23 cellular contexts compared by ENCODE assay signal in the genomic region with DNA sequence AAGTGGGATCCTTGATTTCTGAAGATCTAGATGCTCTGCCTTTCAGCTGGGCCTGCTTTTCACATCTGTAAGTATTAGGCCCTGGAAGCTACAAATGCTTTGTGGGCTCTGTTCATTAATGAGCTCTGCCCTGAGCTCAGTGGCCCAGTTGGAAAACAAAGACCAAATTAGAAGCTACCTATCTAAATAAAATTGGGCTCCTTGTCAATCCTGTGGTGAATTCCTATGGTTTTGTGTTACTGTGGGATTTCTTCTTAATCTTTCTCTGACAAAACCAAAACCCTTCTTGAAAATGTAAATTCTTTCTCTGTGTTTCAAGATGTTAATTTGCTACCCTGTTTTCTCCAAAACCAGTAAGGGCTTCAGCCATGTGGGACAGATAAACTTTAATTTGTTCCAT.
A peak's percentile ranks its signal among the peaks of the same experiment; 100 is the strongest.
DNase-seq lines count a peak whose midpoint lies in the region; ATAC-seq and TF ChIP-seq lines count a peak whose summit lies in the region.
"Had no signal": no experiment of that assay in that cellular context is flagged by ENCODE, and none has a peak within 500 bp of the region (broad histone marks: within the 10 kb centered on the region; RNA-seq: fewer than 3 reads in every experiment).

No MANE protein-coding gene starts in this region.

- no peak overlapping the region for H4K91ac ChIP-seq in trophoblast cell (ENCODE audit: low read depth, low read length)

- H3K9me2 ChIP-seq in HCT116 (ENCODE audit: insufficient read depth), result no peaks in the 10 kb centered on the region; the same call in 1 of the 2 replicates

- no peaks in the 10 kb centered on the region for H3K4me1 Mint-ChIP-seq in MCF 10A (ENCODE audit: insufficient read depth, unreplicated experiment)
- H3K4me1 Mint-ChIP-seq: activated naive CD4-positive, alpha-beta T cell treated with anti-CD3 and anti-CD28 coated beads, Interleukin-2, amount 10 ng/mL, durations not matched to agents 7 days and 5 days; T-cell had no signal

- no peak for TF ChIP-seq RAD21 in HCT116 (IDR thresholded peaks at IDR 0.05; ENCODE audit: low read depth)

- no peak overlapping the region for H4K8ac ChIP-seq in trophoblast cell (ENCODE audit: low read depth, low read length)

- H3K27ac ChIP-seq in HCT116 (ENCODE audit: low read depth, low read length) (no peak overlapping the region), Panc1 (ENCODE audit: low read length) (no peak overlapping the region), fibroblast of lung (ENCODE audit: insufficient read depth, low read length) (peak overlapping the region; percentile 83), trophoblast cell (ENCODE audit: low read depth, low read length) (no peak overlapping the region)
- H3K27ac ChIP-seq: ascending aorta, tibial artery had no signal

- H3K4me3 Mint-ChIP-seq in MCF 10A (ENCODE audit: unreplicated experiment), result no peak overlapping the region
- H3K4me3 Mint-ChIP-seq: activated naive CD4-positive, alpha-beta T cell treated with anti-CD3 and anti-CD28 coated beads, Interleukin-2, amount 10 ng/mL, durations not matched to agents 7 days and 5 days; T-cell had no signal

- H3K4me1 ChIP-seq in HCT116 (ENCODE audit: control insufficient read depth in 1 of 2, insufficient read depth in 2 of 2, low read length in 2 of 2) (peaks cover 20 to 44% of the 10 kb centered on the region in 2 experiments; a peak in 3 of 4 replicates), Panc1 (ENCODE audit: control insufficient read depth, insufficient read depth, low read length) (no peaks in the 10 kb centered on the region), fibroblast of lung (ENCODE audit: control insufficient read depth, extremely low read depth, insufficient read depth, low read length) (peaks cover 11% of the 10 kb centered on the region), trophoblast cell (ENCODE audit: control insufficient read depth in 1 of 2, insufficient read depth in 2 of 2, low read length in 2 of 2) (peaks cover 7 to 12% of the 10 kb centered on the region in 2 experiments)
- H3K4me1 ChIP-seq: ascending aorta, tibial artery had no signal

- BruUV-seq in HCT116 (replicated peaks; lab: Mats Ljungman, UMichigan) (no TSS peak), Panc1 (replicated peaks; lab: Mats Ljungman, UMichigan) (no TSS peak), MCF 10A (replicated peaks; lab: Mats Ljungman, UMichigan) (no TSS peak)

- no peak overlapping the region for H2AK5ac ChIP-seq in trophoblast cell (ENCODE audit: low read length)

- RAD21 ChIA-PET in HCT116 (lab: Charles Lee; ENCODE audit: low non-redundant PET in 1 of 2, low total read pairs in 2 of 2, uncharacterized antibody in 2 of 2, unreplicated experiment in 2 of 2), result no interaction called here

- H3K36me3 Mint-ChIP-seq in MCF 10A (ENCODE audit: insufficient read depth, unreplicated experiment), result no peaks in the 10 kb centered on the region
- H3K36me3 Mint-ChIP-seq: activated naive CD4-positive, alpha-beta T cell treated with anti-CD3 and anti-CD28 coated beads, Interleukin-2, amount 10 ng/mL, durations not matched to agents 7 days and 5 days; T-cell had no signal

- no peak overlapping the region for H3K14ac ChIP-seq in trophoblast cell (ENCODE audit: low read length)

- no peaks in the 10 kb centered on the region for H3K27me3 ChIP-seq in HCT116 (ENCODE audit: insufficient read depth, low read length)
- no peaks in the 10 kb centered on the region for H3K27me3 ChIP-seq in Panc1 (ENCODE audit: control insufficient read depth, insufficient read depth, low read length)
- no peaks in the 10 kb centered on the region for H3K27me3 ChIP-seq in fibroblast of lung (ENCODE audit: control insufficient read depth, insufficient read depth, low read length)
- H3K27me3 ChIP-seq in trophoblast cell (ENCODE audit: insufficient read depth, low read length), result no peaks in the 10 kb centered on the region
- H3K27me3 ChIP-seq: ascending aorta, tibial artery had no signal

- no peaks in the 10 kb centered on the region for H4K20me1 ChIP-seq in HCT116 (ENCODE audit: insufficient read depth)
- H4K20me1 ChIP-seq in fibroblast of lung (ENCODE audit: control insufficient read depth, extremely low read depth, insufficient read depth, low read length), result no peaks in the 10 kb centered on the region

- no peaks in the 10 kb centered on the region for H3K79me2 ChIP-seq in HCT116 (ENCODE audit: insufficient read depth, low read length)
- no peaks in the 10 kb centered on the region for H3K79me2 ChIP-seq in fibroblast of lung (ENCODE audit: control insufficient read depth, insufficient read depth, low read length)
- no peaks in the 10 kb centered on the region for H3K79me2 ChIP-seq in trophoblast cell (ENCODE audit: control insufficient read depth, insufficient read depth, low read length, poor library complexity)

- ATAC-seq in HCT116 (peak; percentile 2; the same call in 1 of the 2 replicates), Panc1 (peak; percentile 31; the same call in 1 of the 2 replicates), GM19351 (IDR thresholded peaks at IDR 0.05; ENCODE audit: unreplicated experiment) (no peak)
- ATAC-seq: esophagus mucosa, GM12878, T-cell had no signal

- no peak overlapping the region for H3K23ac ChIP-seq in trophoblast cell (ENCODE audit: low read length)

- no peak overlapping the region for H2BK12ac ChIP-seq in trophoblast cell (ENCODE audit: low read length)

- peak overlapping the region; percentile 63 for H3K4me2 ChIP-seq in HCT116 (ENCODE audit: low read length)
- no peak overlapping the region for H3K4me2 ChIP-seq in fibroblast of lung (ENCODE audit: extremely low read depth, insufficient read depth, low read length)
- no peak overlapping the region for H3K4me2 ChIP-seq in trophoblast cell (ENCODE audit: low read length)

- H3K27ac Mint-ChIP-seq in MCF 10A (ENCODE audit: low read depth, unreplicated experiment), result no peak overlapping the region
- H3K27ac Mint-ChIP-seq: activated naive CD4-positive, alpha-beta T cell treated with anti-CD3 and anti-CD28 coated beads, Interleukin-2, amount 10 ng/mL, durations not matched to agents 7 days and 5 days; T-cell had no signal

- CTCF ChIA-PET in HCT116 (lab: Charles Lee) (no interaction called here), Panc1 (lab: Charles Lee) (no interaction called here), MCF 10A (lab: Yijun Ruan, JAX) (interaction anchor here (0.5 to 0.6 kb wide), 2 partner anchors 49 to 1412 kb away, joined by 3 to 4 read pairs; no protein-coding TSS in a partner anchor)

- H2BK120ac ChIP-seq in trophoblast cell (ENCODE audit: insufficient read depth, low read length, poor library complexity), result peak overlapping the region; percentile 57

- POLR2A ChIA-PET in HCT116 (lab: Charles Lee), result no interaction called here
- POLR2A ChIA-PET in Panc1 (lab: Charles Lee), result no interaction called here
- POLR2A ChIA-PET in MCF 10A (lab: Yijun Ruan, JAX), result no interaction called here

- H3K9me3 Mint-ChIP-seq in MCF 10A (ENCODE audit: unreplicated experiment), result peaks cover 8% of the 10 kb centered on the region
- H3K9me3 Mint-ChIP-seq: activated naive CD4-positive, alpha-beta T cell treated with anti-CD3 and anti-CD28 coated beads, Interleukin-2, amount 10 ng/mL, durations not matched to agents 7 days and 5 days; T-cell had no signal

- no peak overlapping the region for H3K18ac ChIP-seq in trophoblast cell (ENCODE audit: low read length)

- H3K9me3 ChIP-seq in HCT116 (ENCODE audit: control insufficient read depth in 1 of 2, insufficient read depth in 1 of 2, low read depth in 1 of 2, low read length in 2 of 2), result no peaks in the 10 kb centered on the region
- no peaks in the 10 kb centered on the region for H3K9me3 ChIP-seq in Panc1 (ENCODE audit: control insufficient read depth, insufficient read depth, low read depth, low read length)
- no peaks in the 10 kb centered on the region for H3K9me3 ChIP-seq in fibroblast of lung (ENCODE audit: control insufficient read depth, insufficient read depth, low read depth, low read length)
- no peaks in the 10 kb centered on the region for H3K9me3 ChIP-seq in trophoblast cell (ENCODE audit: insufficient read depth, low read depth, low read length)
- H3K9me3 ChIP-seq: ascending aorta, tibial artery had no signal

- H3K9ac ChIP-seq in HCT116 (ENCODE audit: low read length) (peak overlapping the region; percentile 12), fibroblast of lung (ENCODE audit: insufficient read depth, low read length) (no peak overlapping the region), trophoblast cell (ENCODE audit: low read length) (no peak overlapping the region)

- no peak for DNase-seq in HCT116 (ENCODE audit: low read depth, low spot score)
- no peak for DNase-seq in Panc1 (ENCODE audit: low read depth, low spot score)
- DNase-seq in fibroblast of lung (ENCODE audit: low read depth in 2 of 2), result peak in 1 of 2 donors; percentile 62
- DNase-seq in trophoblast cell, result no peak
- no peak for DNase-seq in MCF 10A (ENCODE audit: unreplicated experiment)
- DNase-seq in AG20443 (ENCODE audit: low spot score), result no peak
- no peak for DNase-seq in NCI-H2171 treated with DMSO at 0.1 percent for 48 hours (lab: John Stamatoyannopoulos, UW)
- DNase-seq: activated naive CD4-positive, alpha-beta T cell treated with anti-CD3 and anti-CD28 coated beads, Interleukin-2, amount 10 ng/mL, durations not matched to agents 7 days and 5 days; DMS79; effector memory CD4-positive, alpha-beta T cell; KG1; NCI-H1930; NCI-H2227 treated with DMSO at 0.1 percent for 48 hours; NCI-H82; nucleus accumbens; SHP77 treated with DMSO at 0.1 percent for 48 hours; stimulated activated CD4-positive, alpha-beta T cell treated with anti-CD3 and anti-CD28 coated beads, Interleukin-4, amount 100 ng/mL, for 24 hours; T-cell; tibial artery had no signal

- intact Hi-C loops in HCT116 (cut with micrococcal nuclease), result no loop called here
- intact Hi-C loops in Panc1 (cut with micrococcal nuclease; ENCODE audit: unreplicated experiment), result no loop called here
- intact Hi-C loops in MCF 10A (cut with micrococcal nuclease), result no loop called here

- no peak overlapping the region for H3K4ac ChIP-seq in trophoblast cell (ENCODE audit: low read depth, low read length)

- no peak overlapping the region for H4K12ac ChIP-seq in trophoblast cell (ENCODE audit: low read depth, low read length)

- TF ChIP-seq CTCF in HCT116 (IDR thresholded peaks at IDR 0.05 in 2 of 3, conservative IDR thresholded peaks at IDR 0.05 in 1 of 3; ENCODE audit: borderline replicate concordance in 1 of 3, insufficient read depth in 1 of 3, low read depth in 2 of 3, low read length in 2 of 3) (no peak), Panc1 (IDR thresholded peaks at IDR 0.05) (no peak), fibroblast of lung (conservative IDR thresholded peaks at IDR 0.05 in 1 of 2, IDR thresholded peaks at IDR 0.05 in 1 of 2; ENCODE audit: low read depth in 1 of 2, low read length in 2 of 2) (no peak), MCF 10A (IDR thresholded peaks at IDR 0.05; ENCODE audit: unreplicated experiment) (no peak)

- H3K36me3 ChIP-seq in HCT116 (ENCODE audit: control insufficient read depth in 1 of 2, insufficient read depth in 2 of 2, low read length in 2 of 2), result no peaks in the 10 kb centered on the region
- no peaks in the 10 kb centered on the region for H3K36me3 ChIP-seq in Panc1 (ENCODE audit: control insufficient read depth, insufficient read depth, low read length)
- no peaks in the 10 kb centered on the region for H3K36me3 ChIP-seq in fibroblast of lung (ENCODE audit: control insufficient read depth, insufficient read depth, low read length)
- no peaks in the 10 kb centered on the region for H3K36me3 ChIP-seq in trophoblast cell (ENCODE audit: control insufficient read depth in 1 of 2, insufficient read depth in 2 of 2, low read length in 2 of 2)
- H3K36me3 ChIP-seq: ascending aorta, tibial artery had no signal

- in situ Hi-C loops in Panc1 (cut with HindIII; ENCODE audit: low pct_unique_long_range_greater_than_20kb, low sequenced_read_pairs), result no loop called here

- no peak for TF ChIP-seq POLR2A in HCT116 (IDR thresholded peaks at IDR 0.05; ENCODE audit: borderline replicate concordance, extremely low read depth, insufficient read depth, insufficient read length)

- H3K4me3 ChIP-seq in HCT116 (replicated peaks in 1 of 2; ENCODE audit: low read depth in 1 of 2, low read length in 2 of 2) (0 out of 4 replicates have a peak overlapping the region, but pooled peaks of 1 of the 2 experiments have one; percentile 18), Panc1 (ENCODE audit: low read depth in 2 of 2, low read length in 2 of 2) (no peak overlapping the region), fibroblast of lung (replicated peaks in 1 of 4; ENCODE audit: control extremely low read depth in 1 of 4, insufficient read depth in 1 of 4, low read depth in 3 of 4, low read length in 4 of 4) (peak overlapping the region in 2 of 4 experiments; percentile 4 to 5), trophoblast cell (ENCODE audit: low read depth, low read length) (no peak overlapping the region)
- H3K4me3 ChIP-seq: ascending aorta, GM12878, tibial artery had no signal

- no peaks in the 10 kb centered on the region for H3K27me3 Mint-ChIP-seq in MCF 10A (ENCODE audit: insufficient read depth, unreplicated experiment)

- peak overlapping the region; percentile 44 for H2BK5ac ChIP-seq in trophoblast cell (ENCODE audit: low read depth, low read length, poor library complexity)

- H3K79me1 ChIP-seq in trophoblast cell (ENCODE audit: low read length), result peaks cover 2% of the 10 kb centered on the region

- H2AFZ ChIP-seq in HCT116 (ENCODE audit: low read depth, low read length, poor library complexity, severe bottlenecking), result peak overlapping the region; percentile 66
- no peak overlapping the region for H2AFZ ChIP-seq in fibroblast of lung (ENCODE audit: low read length)
- H2AFZ ChIP-seq in trophoblast cell (ENCODE audit: insufficient read depth, low read length, poor library complexity), result no peak overlapping the region
